Comparison of ENCODE assay signal across 20 cellular contexts in genomic region chr12:58583541-58583940, GRCh38.
DNase-seq lines count a peak whose midpoint lies in the region; ATAC-seq, FAIRE-seq and TF ChIP-seq lines count a peak whose summit lies in the region.
"Had no signal": no experiment of that assay in that cellular context is flagged by ENCODE, and none has a peak within 500 bp of the region (broad histone marks: within the 10 kb centered on the region; RNA-seq: fewer than 3 reads in every experiment).

No MANE protein-coding gene starts in this region.

- no peaks in the 10 kb centered on the region for H3K9me3 ChIP-seq in OCI-LY7 (ENCODE audit: low read length)
- no peaks in the 10 kb centered on the region for H3K9me3 ChIP-seq in kidney (ENCODE audit: control insufficient read depth in 1 of 2, low read length in 2 of 2)
- H3K9me3 ChIP-seq: mucosa of descending colon had no signal

- no peaks in the 10 kb centered on the region for H3K36me3 ChIP-seq in OCI-LY7 (ENCODE audit: insufficient read depth, low read length)
- H3K36me3 ChIP-seq in kidney (ENCODE audit: control insufficient read depth in 1 of 2, insufficient read depth in 2 of 2, low read length in 2 of 2) = no peaks in the 10 kb centered on the region

- H3K4me1 ChIP-seq in OCI-LY7 (ENCODE audit: insufficient read depth, low read length, poor library complexity, severe bottlenecking) (no peaks in the 10 kb centered on the region), kidney (ENCODE audit: control insufficient read depth in 1 of 2, insufficient read depth in 1 of 2, low read depth in 1 of 2, low read length in 2 of 2) (no peaks in the 10 kb centered on the region)

- TF ChIP-seq CTCF in AG09319 (IDR thresholded peaks at IDR 0.05; ENCODE audit: low read depth, low read length) (no peak), coronary artery (IDR thresholded peaks at IDR 0.05) (no peak), omental fat pad (IDR thresholded peaks at IDR 0.05) (no peak), OCI-LY7 (conservative IDR thresholded peaks at IDR 0.05; ENCODE audit: low read length) (no peak), kidney (IDR thresholded peaks at IDR 0.05; ENCODE audit: borderline replicate concordance, extremely low read depth, insufficient read depth) (no peak)

- POLR2A ChIA-PET in OCI-LY7 (lab: Charles Lee) = no interaction called here

- H2AFZ ChIP-seq in OCI-LY7 (ENCODE audit: low read length) = no peak overlapping the region

- FAIRE-seq in kidney (lab: Jason Lieb, UNC) = no peak
- FAIRE-seq: D721Med had no signal

- H4K20me1 ChIP-seq in OCI-LY7 (ENCODE audit: insufficient read depth, low read length) = no peaks in the 10 kb centered on the region

- H3K9ac ChIP-seq in kidney (ENCODE audit: low read length in 2 of 2) = no peak overlapping the region
- H3K9ac ChIP-seq: KMS-11 had no signal

- H3K79me2 ChIP-seq in OCI-LY7 (ENCODE audit: insufficient read depth, low read depth, low read length) = no peaks in the 10 kb centered on the region

- ATAC-seq in omental fat pad (ENCODE audit: low FRiP score) (peak; percentile 69), GM19463 (IDR thresholded peaks at IDR 0.05; ENCODE audit: unreplicated experiment) (no peak), GM18858 (IDR thresholded peaks at IDR 0.05; ENCODE audit: unreplicated experiment) (no peak)
- ATAC-seq: activated naive CD8-positive, alpha-beta T cell treated with anti-CD3 and anti-CD28 coated beads, Interleukin-2, amount 50 U/mL, for 24 hours; activated T-cell treated with anti-CD3 and anti-CD28 coated beads, Interleukin-2, amount 50 U/mL, for 4 hours; left colon; mucosa of descending colon had no signal

- H3K4me2 ChIP-seq in OCI-LY7 (ENCODE audit: low read length) = no peak overlapping the region
- H3K4me2 ChIP-seq: KMS-11 had no signal

- H3K9me2 ChIP-seq in OCI-LY7 (ENCODE audit: insufficient read depth, low read length) = no peaks in the 10 kb centered on the region

- BruUV-seq in OCI-LY7 (replicated peaks; lab: Mats Ljungman, UMichigan) = no TSS peak

- DNase-seq in AG09319 (ENCODE audit: extremely low read depth, low read depth) (peak; percentile 29), LHCN-M2 (ENCODE audit: low read depth) (peak; percentile 75), coronary artery (ENCODE audit: low spot score) (no peak), omental fat pad (ENCODE audit: low spot score) (no peak), OCI-LY7 (ENCODE audit: low spot score) (no peak), kidney (no peak)
- DNase-seq: activated CD4-positive, alpha-beta T cell treated with anti-CD3 and anti-CD28 coated beads, Interleukin-2, amount 50 U/mL, for 48 hours; activated naive CD8-positive, alpha-beta T cell treated with anti-CD3 and anti-CD28 coated beads, Interleukin-2, amount 50 U/mL, for 24 hours; activated T-cell treated with anti-CD3 and anti-CD28 coated beads, Interleukin-2, amount 50 U/mL, for 4 hours; AML-193; left colon; mucosa of descending colon; NCI-H1436 treated with DMSO at 0.1 percent for 48 hours; NCI-H226 had no signal

- H3K27ac ChIP-seq in coronary artery (peak overlapping the region; percentile 27 to 66), OCI-LY7 (ENCODE audit: low read depth, low read length, poor library complexity, severe bottlenecking) (no peak overlapping the region), kidney (ENCODE audit: low read depth in 2 of 2, low read length in 2 of 2) (no peak overlapping the region)
- H3K27ac ChIP-seq: HL-60, KMS-11, SK-N-MC had no signal

- no peak overlapping the region for H3K4me3 ChIP-seq in coronary artery
- no peak overlapping the region for H3K4me3 ChIP-seq in OCI-LY7 (ENCODE audit: low read depth, low read length, poor library complexity, severe bottlenecking)
- no peak overlapping the region for H3K4me3 ChIP-seq in kidney (ENCODE audit: low read length in 2 of 2)
- H3K4me3 ChIP-seq: mucosa of descending colon, SK-N-MC had no signal

- intact Hi-C loops in OCI-LY7 (cut with micrococcal nuclease; ENCODE audit: unreplicated experiment) (no loop called here), kidney (cut with DNase I) (no loop called here)

- CTCF ChIA-PET in OCI-LY7 (lab: Charles Lee; ENCODE audit: unreplicated experiment) = no interaction called here

Comparison
In these comparisons a context has a peak if more than half of its experiments do, and no peak if none do; other contexts are left out.
1. DNase-seq: peak in AG09319 (single experiment) and LHCN-M2 (single experiment); none in coronary artery (single experiment), omental fat pad (single experiment), OCI-LY7 (single experiment) and kidney (single experiment).
2. H3K27ac ChIP-seq: peak in coronary artery (2 of 2); none in OCI-LY7 (single experiment) and kidney (0 of 2).